ENCODE assay signal across 1 cellular context in genomic region chr15:88274534-88275460, GRCh38.
TF ChIP-seq lines count a peak whose summit lies in the region.

No MANE protein-coding gene starts in this region.

TF ChIP-seq in HEK293, 187 proteins besides CTCF, POLR2A, EP300 and RAD21 (continued from another document):
- no peak for TF ChIP-seq PATZ1 (tag by site-specific recombination; IDR thresholded peaks at IDR 0.05)
- no peak for TF ChIP-seq ZNF302 (tag by site-specific recombination; IDR thresholded peaks at IDR 0.05; ENCODE audit: low read depth)
TF ChIP-seq in HEK293: peak in this region for 2.
